Comparison of ENCODE assay signal across 8 cellular contexts in genomic region chr12:3202734-3203446, GRCh38.
A peak's percentile ranks its signal among the peaks of the same experiment; 100 is the strongest.
DNase-seq lines count a peak whose midpoint lies in the region; ATAC-seq and TF ChIP-seq lines count a peak whose summit lies in the region.

No MANE protein-coding gene starts in this region.

- H3K4me3 ChIP-seq in foreskin fibroblast (ENCODE audit: low read depth in 1 of 2, low read length in 2 of 2): no peak overlapping the region

- peak; percentile 48 to 80 for DNase-seq in NCI-H524 (lab: John Stamatoyannopoulos, UW)
- no peak for DNase-seq in NCI-H524 treated with DMSO at 0.1 percent for 48 hours (lab: John Stamatoyannopoulos, UW)
- peak; percentile 11 for DNase-seq in NCI-H748 treated with DMSO at 0.1 percent for 48 hours (lab: John Stamatoyannopoulos, UW)
- DNase-seq in activated T-cell treated with anti-CD3 and anti-CD28 coated beads, Interleukin-2, amount 50 U/mL, for 1 hour: peak; percentile 64
- DNase-seq in foreskin fibroblast: peak in 1 of 2 donors; percentile 75
- peak; percentile 25 for DNase-seq in renal cortical epithelial cell (ENCODE audit: low read depth)
- DNase-seq in NOMO-1 treated with DMSO at 0.1 percent for 48 hours (lab: John Stamatoyannopoulos, UW; ENCODE audit: unreplicated experiment): no peak

- peak; percentile 96 for TF ChIP-seq CTCF in foreskin fibroblast (IDR thresholded peaks at IDR 0.05; ENCODE audit: low read depth, low read length)

- no peak for ATAC-seq in HG03439 (IDR thresholded peaks at IDR 0.05; ENCODE audit: unreplicated experiment)

Comparison
In these comparisons a context has a peak if more than half of its experiments do, and no peak if none do; other contexts are left out.
1. DNase-seq: peak in NCI-H524 (2 of 2), NCI-H748 treated with DMSO at 0.1 percent for 48 hours (single experiment), activated T-cell treated with anti-CD3 and anti-CD28 coated beads, Interleukin-2, amount 50 U/mL, for 1 hour (single experiment) and renal cortical epithelial cell (single experiment); none in NCI-H524 treated with DMSO at 0.1 percent for 48 hours (single experiment) and NOMO-1 treated with DMSO at 0.1 percent for 48 hours (single experiment).